In the genomic region with DNA sequence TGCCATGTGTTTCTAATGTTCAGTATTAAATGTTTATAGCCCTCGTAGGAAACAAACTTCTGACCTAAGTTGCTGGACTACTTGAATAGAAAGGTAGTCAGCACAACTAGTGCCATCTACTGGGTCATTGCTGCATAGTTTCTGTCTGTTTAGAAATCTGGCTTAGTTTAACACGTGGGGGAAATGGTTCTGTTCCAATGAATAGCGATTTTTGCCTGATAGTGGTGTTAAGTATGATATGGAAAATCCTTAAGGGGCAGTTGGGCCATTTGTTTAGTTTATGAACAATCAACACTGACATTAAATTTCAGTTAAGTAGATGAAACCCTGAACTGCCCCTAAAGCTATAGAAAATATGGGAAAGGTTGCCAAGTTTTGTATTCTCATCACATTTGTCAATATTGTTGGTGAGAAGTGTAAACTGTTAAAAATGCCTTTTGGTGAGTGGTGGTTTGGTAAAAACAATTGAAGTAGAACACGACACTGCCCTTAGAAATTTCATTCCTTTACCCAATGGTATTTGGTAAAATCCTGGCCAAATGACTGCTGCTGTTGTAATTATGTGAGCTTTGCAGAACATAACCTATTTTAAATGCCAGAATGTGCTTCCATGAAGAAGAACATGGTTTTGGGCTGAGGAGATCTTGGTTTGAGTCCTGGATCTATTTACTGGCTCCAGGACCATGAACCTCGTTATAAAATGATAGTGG, we compare ENCODE assay signal across 8 cellular contexts. TPM values are rescaled to one million over a fixed set of nuclear protein-coding genes. Genes with fewer than 3 reads are reported as not detected.
DNase-seq lines count a peak whose midpoint lies in the region; ATAC-seq and TF ChIP-seq lines count a peak whose summit lies in the region.

No MANE protein-coding gene starts in this region.

- no peak overlapping the region for H3K27ac ChIP-seq in vagina

- H3K4me3 Mint-ChIP-seq in T-helper 17 cell: peak overlapping the region; percentile 25

- peaks cover 4% of the 10 kb centered on the region for H3K36me3 Mint-ChIP-seq in T-helper 17 cell (ENCODE audit: low read depth)

- TF ChIP-seq CTCF in AG10803 (conservative IDR thresholded peaks at IDR 0.05; ENCODE audit: low read length) (peak; percentile 93), GM12873 (IDR thresholded peaks at IDR 0.05; ENCODE audit: insufficient read depth, low read depth, low read length, missing control alignments) (peak; percentile 81), vagina (IDR thresholded peaks at IDR 0.05) (peak; percentile 41 to 75 (median 74))

- intact Hi-C loops in vagina (cut with DNase I): no loop called here

- H3K27ac Mint-ChIP-seq in T-helper 17 cell: peak overlapping the region; percentile 86

- H3K9me3 ChIP-seq in T-helper 17 cell (ENCODE audit: control insufficient read depth, low read length, poor library complexity, severe bottlenecking) (no peaks in the 10 kb centered on the region), vagina (no peaks in the 10 kb centered on the region)

- DNase-seq in AG10803 (ENCODE audit: low read depth) (peak; percentile 89), NCI-H1048 (lab: John Stamatoyannopoulos, UW) (peak; percentile 59), T-helper 17 cell (peak in 1 of 3 donors; percentile 33), dermis microvascular lymphatic vessel endothelial cell (ENCODE audit: low read depth in 2 of 2) (peak; percentile 79 to 87), medulla oblongata (ENCODE audit: extremely low spot score) (peak; percentile 84), vagina (ENCODE audit: extremely low spot score in 2 of 2) (no peak)

- H3K4me1 Mint-ChIP-seq in T-helper 17 cell: peaks cover 21% of the 10 kb centered on the region

- no peaks in the 10 kb centered on the region for H3K27me3 Mint-ChIP-seq in T-helper 17 cell

- H3K27me3 ChIP-seq in vagina: no peaks in the 10 kb centered on the region

- ATAC-seq in HG02588 (IDR thresholded peaks at IDR 0.05; ENCODE audit: unreplicated experiment) (peak; percentile 52), T-helper 17 cell (peak; percentile 90)

- H3K4me3 ChIP-seq in AG10803 (ENCODE audit: low read length): no peak overlapping the region
- H3K4me3 ChIP-seq in vagina: no peak overlapping the region

- H3K36me3 ChIP-seq in vagina: no peaks in the 10 kb centered on the region

- no peak for TF ChIP-seq POLR2A in vagina (IDR thresholded peaks at IDR 0.05)

- no peaks in the 10 kb centered on the region for H3K4me1 ChIP-seq in vagina

RNA-seq across cellular contexts. Expression of a gene that starts 13.2 kb away (rescaled TPM):
- 10 to 100 TPM; 61.9 to 71.6 TPM for total RNA-seq in T-helper 17 cell
- 8.5 and 10.3 TPM in 2 replicates for total RNA-seq in dermis microvascular lymphatic vessel endothelial cell
- 35.1 TPM for total RNA-seq in vagina

Comparison
In these comparisons a context has a peak if more than half of its experiments do, and no peak if none do; other contexts are left out.
1. DNase-seq: peak in AG10803 (single experiment), NCI-H1048 (single experiment), dermis microvascular lymphatic vessel endothelial cell (2 of 2) and medulla oblongata (single experiment); none in vagina (0 of 2).
2. Peak in every context shown above with its lines, with median percentiles within 50 percentile points of each other: CTCF ChIP-seq.